Comparison of ENCODE assay signal across 1 cellular context in genomic region chr6:45422541-45423110, GRCh38.
TF ChIP-seq lines count a peak whose summit lies in the region.

No MANE protein-coding gene starts in this region.

TF ChIP-seq in HepG2, 621 proteins besides CTCF, POLR2A, EP300 and RAD21 (continued from another document):
- TF ChIP-seq ZNF292 (CRISPR knock-in tag; IDR thresholded peaks at IDR 0.05; ENCODE audit: borderline replicate concordance, low read depth), result peak; percentile 67; the same call in 1 of the 2 replicates
- TF ChIP-seq TAF15 (IDR thresholded peaks at IDR 0.05; ENCODE audit: low read depth, low read length, poor library complexity, severe bottlenecking), result peak; percentile 50
- no peak for TF ChIP-seq U2AF2 (IDR thresholded peaks at IDR 0.05; ENCODE audit: low read depth, low read length)
- 0 out of 2 replicates have a peak, but pooled peaks have one; percentile 5 for TF ChIP-seq ARID4A (CRISPR knock-in tag; IDR thresholded peaks at IDR 0.05; ENCODE audit: borderline replicate concordance)
- TF ChIP-seq KLF9 (CRISPR knock-in tag; IDR thresholded peaks at IDR 0.05; ENCODE audit: low read depth), result no peak
